In the genomic region with DNA sequence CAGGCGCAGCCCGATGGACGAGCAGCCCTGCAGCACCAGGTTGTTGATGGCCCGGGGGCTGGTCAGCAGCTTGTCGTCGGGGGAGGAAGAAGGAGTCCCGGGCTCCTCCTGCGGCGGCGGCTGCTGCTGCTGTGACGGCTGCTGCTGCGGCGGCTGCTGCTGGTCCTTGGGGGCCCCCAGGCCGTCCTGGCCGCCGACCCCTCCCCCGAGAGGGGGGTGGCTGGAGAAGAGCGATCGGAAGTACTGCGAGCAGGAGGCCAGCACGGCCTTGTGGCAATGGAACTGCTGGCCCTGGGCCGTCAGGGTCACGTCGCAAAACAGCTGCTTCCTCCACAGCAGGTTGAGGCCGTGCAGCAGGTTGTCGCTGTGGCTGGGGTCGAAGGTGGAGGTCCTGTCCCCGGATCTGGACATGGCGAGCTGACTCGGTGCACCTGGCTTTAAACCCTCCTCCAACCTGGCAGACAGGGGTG, we compare ENCODE assay signal across 10 cellular contexts. TPM values are rescaled to one million over a fixed set of nuclear protein-coding genes. Genes with fewer than 3 reads are reported as not detected.
DNase-seq lines count a peak whose midpoint lies in the region; ATAC-seq and TF ChIP-seq lines count a peak whose summit lies in the region.
"Had no signal": no experiment of that assay in that cellular context is flagged by ENCODE, and none has a peak within 500 bp of the region (broad histone marks: within the 10 kb centered on the region; RNA-seq: fewer than 3 reads in every experiment).

No MANE protein-coding gene starts in this region.

- DNase-seq in left ventricle myocardium inferior (no peak), right atrium auricular region (ENCODE audit: low spot score) (no peak), chondrocyte (ENCODE audit: low spot score) (peak; percentile 87), mesendoderm (no peak), D341Med (ENCODE audit: low spot score) (no peak), NCI-H1436 (lab: John Stamatoyannopoulos, UW) (no peak)
- DNase-seq: C1 segment of cervical spinal cord, NCI-H1436 treated with DMSO at 0.1 percent for 48 hours had no signal

- no peak overlapping the region for H2AK5ac ChIP-seq in mesendoderm (ENCODE audit: low read length)

- no peaks in the 10 kb centered on the region for H3K36me3 Mint-ChIP-seq in chondrocyte (ENCODE audit: low read depth)

- H2BK5ac ChIP-seq in mesendoderm (ENCODE audit: low read length), result no peak overlapping the region

- no peak overlapping the region for H2BK120ac ChIP-seq in mesendoderm (ENCODE audit: low read depth, low read length)

- no peak overlapping the region for H2BK15ac ChIP-seq in mesendoderm (replicated peaks; ENCODE audit: low read depth)

- H3K18ac ChIP-seq in mesendoderm (ENCODE audit: low read length), result no peak overlapping the region

- no peaks in the 10 kb centered on the region for H3K79me1 ChIP-seq in mesendoderm (ENCODE audit: low read length)

- H3K27ac ChIP-seq in left ventricle myocardium inferior (replicated peaks) (no peak overlapping the region), right atrium auricular region (no peak overlapping the region), mesendoderm (ENCODE audit: low read depth, low read length) (no peak overlapping the region), urinary bladder (ENCODE audit: low read depth) (no peak overlapping the region)

- H4K5ac ChIP-seq in mesendoderm (ENCODE audit: low read length), result no peak overlapping the region

- H3K27me3 ChIP-seq in left ventricle myocardium inferior (ENCODE audit: low read depth) (peaks cover 80% of the 10 kb centered on the region), right atrium auricular region (peaks cover 14 to 20% of the 10 kb centered on the region in 2 donors), mesendoderm (ENCODE audit: insufficient read depth, low read length, poor library complexity) (peaks cover 8% of the 10 kb centered on the region)

- peak overlapping the region; percentile 38 for H3K4me3 Mint-ChIP-seq in chondrocyte (ENCODE audit: unreplicated experiment)

- H3K4me3 ChIP-seq in left ventricle myocardium inferior (peak overlapping the region; percentile 64), right atrium auricular region (peak overlapping the region in 1 of 2 donors; percentile 15), mesendoderm (ENCODE audit: low read length) (no peak overlapping the region), urinary bladder (ENCODE audit: low read depth, low read length) (peak overlapping the region; percentile 50)

- peaks cover 23% of the 10 kb centered on the region for H3K4me1 ChIP-seq in left ventricle myocardium inferior
- H3K4me1 ChIP-seq in right atrium auricular region, result peaks cover 0 to 25% of the 10 kb centered on the region in 2 donors
- peaks cover 3% of the 10 kb centered on the region for H3K4me1 ChIP-seq in mesendoderm (ENCODE audit: control insufficient read depth, low read depth, low read length)
- H3K4me1 ChIP-seq in urinary bladder (ENCODE audit: insufficient read depth), result no peaks in the 10 kb centered on the region

- no peak overlapping the region for H3K23ac ChIP-seq in mesendoderm (ENCODE audit: low read length)

- no peak overlapping the region for H3K27ac Mint-ChIP-seq in chondrocyte (ENCODE audit: unreplicated experiment)

- H3K27me3 Mint-ChIP-seq in chondrocyte (ENCODE audit: low read depth), result peaks cover 53% of the 10 kb centered on the region

- TF ChIP-seq CTCF in left ventricle myocardium inferior (IDR thresholded peaks at IDR 0.05; ENCODE audit: borderline replicate concordance) (no peak), right atrium auricular region (IDR thresholded peaks at IDR 0.05) (no peak), chondrocyte (IDR thresholded peaks at IDR 0.05) (no peak)

- H3K4me1 Mint-ChIP-seq in chondrocyte (ENCODE audit: low read depth), result peaks cover 21% of the 10 kb centered on the region

- H3K79me2 ChIP-seq in mesendoderm (ENCODE audit: control insufficient read depth, insufficient read depth, low read length), result no peaks in the 10 kb centered on the region

- ATAC-seq in HG03025 (IDR thresholded peaks at IDR 0.05; ENCODE audit: low FRiP score, unreplicated experiment), result no peak

- no peaks in the 10 kb centered on the region for H3K9me3 ChIP-seq in left ventricle myocardium inferior (replicated peaks)
- no peaks in the 10 kb centered on the region for H3K9me3 ChIP-seq in right atrium auricular region

- no CpG with 5 or more reads among the region's 30 CpGs for WGBS in mesendoderm (ENCODE audit: extremely low coverage, insufficient coverage, low lambda C conversion rate)
- 2% methylated on average over 30 of the region's 30 CpGs for WGBS in urinary bladder

- peak overlapping the region; percentile 28 for H3K56ac ChIP-seq in mesendoderm (ENCODE audit: low read length)

- H3K36me3 ChIP-seq in left ventricle myocardium inferior (no peaks in the 10 kb centered on the region), right atrium auricular region (no peaks in the 10 kb centered on the region), mesendoderm (ENCODE audit: control insufficient read depth, insufficient read depth, low read length) (no peaks in the 10 kb centered on the region), urinary bladder (ENCODE audit: insufficient read depth) (no peaks in the 10 kb centered on the region)

- H3K4me2 ChIP-seq in mesendoderm (ENCODE audit: low read length), result peak overlapping the region; percentile 47

- intact Hi-C loops in left ventricle myocardium inferior (cut with micrococcal nuclease), result no loop called here

- no peak overlapping the region for H3K4ac ChIP-seq in mesendoderm (ENCODE audit: low read depth, low read length)

- peak overlapping the region; percentile 6 for H3K9ac ChIP-seq in mesendoderm (ENCODE audit: low read length)

- no peak overlapping the region for H4K8ac ChIP-seq in mesendoderm (ENCODE audit: low read depth, low read length)

- no peaks in the 10 kb centered on the region for H3K9me3 Mint-ChIP-seq in chondrocyte (ENCODE audit: low read depth)

RNA-seq across cellular contexts. Expression of gene KLHL14, which starts 2.6 kb away (rescaled TPM):
- total RNA-seq in left ventricle myocardium inferior, result not detected
- total RNA-seq in right atrium auricular region, result not detected
- total RNA-seq in chondrocyte, result not detected in 3 replicates
- polyA plus RNA-seq in mesendoderm (2013, experiment 1 of 2), result 0.48 TPM
- polyA plus RNA-seq in mesendoderm (2013, experiment 2 of 2), result 0.50 TPM
- total RNA-seq in urinary bladder, result 1.5 TPM
- 0.39 TPM for polyA plus RNA-seq in urinary bladder
